ENCODE assay signal across 29 cellular contexts in the genomic region with DNA sequence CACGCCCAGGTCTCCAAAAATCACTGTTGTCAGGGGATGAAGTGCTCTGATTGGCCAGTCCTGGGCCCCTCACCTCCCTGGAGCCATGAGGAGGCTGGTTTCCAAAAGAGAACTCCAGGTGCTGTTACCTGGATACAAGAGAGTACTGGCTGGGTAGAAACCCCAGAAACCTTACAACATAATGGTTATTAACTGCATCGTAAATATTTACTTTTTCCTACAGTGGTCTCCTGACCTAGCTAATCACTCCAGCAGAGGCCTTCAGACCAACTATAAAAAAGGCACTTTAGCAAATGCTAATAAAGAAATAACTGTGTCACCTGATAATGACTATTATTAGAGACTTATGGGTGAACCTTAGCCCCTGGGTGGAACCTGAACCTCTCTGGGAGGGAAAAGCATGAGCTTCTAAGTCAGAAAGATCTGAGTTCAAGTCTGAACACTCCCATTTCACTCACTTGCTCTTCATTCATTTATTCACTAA. TPM values are rescaled to one million over a fixed set of nuclear protein-coding genes. Genes with fewer than 3 reads are reported as not detected.
A peak's percentile ranks its signal among the peaks of the same experiment; 100 is the strongest.
DNase-seq lines count a peak whose midpoint lies in the region; ATAC-seq, FAIRE-seq and TF ChIP-seq lines count a peak whose summit lies in the region.
"Had no signal": no experiment of that assay in that cellular context is flagged by ENCODE, and none has a peak within 500 bp of the region (broad histone marks: within the 10 kb centered on the region; RNA-seq: fewer than 3 reads in every experiment).

No MANE protein-coding gene starts in this region.

- no peaks in the 10 kb centered on the region for H3K36me3 Mint-ChIP-seq in naive thymus-derived CD8-positive, alpha-beta T cell

- peaks cover 0 to 3% of the 10 kb centered on the region in 2 donors for H3K27me3 ChIP-seq in breast epithelium
- H3K27me3 ChIP-seq: BLaER1, colonic mucosa, SJSA1 had no signal

- peak; percentile 8 for ATAC-seq in left lobe of liver
- ATAC-seq in naive thymus-derived CD8-positive, alpha-beta T cell, result no peak
- ATAC-seq: GM23338, PC-3 had no signal

- H3K4me3 Mint-ChIP-seq in naive thymus-derived CD8-positive, alpha-beta T cell, result no peak overlapping the region
- H3K4me3 Mint-ChIP-seq: endodermal cell, GM23338 had no signal

- DNase-seq in NCI-H510A treated with DMSO at 0.1 percent for 48 hours (lab: John Stamatoyannopoulos, UW), result peak; percentile 14
- no peak for DNase-seq in NCI-H510A (lab: John Stamatoyannopoulos, UW)
- peak; percentile 70 for DNase-seq in NCI-H2196 (lab: John Stamatoyannopoulos, UW; ENCODE audit: unreplicated experiment)
- no peak for DNase-seq in left lobe of liver (ENCODE audit: low spot score)
- no peak for DNase-seq in naive thymus-derived CD8-positive, alpha-beta T cell
- DNase-seq in breast epithelium (ENCODE audit: low spot score in 2 of 2), result no peak
- DNase-seq in stimulated activated CD4-positive, alpha-beta T cell treated with anti-CD3 and anti-CD28 coated beads, Interleukin-1b, Interleukin-23, amount 100 ng/mL, for 48 hours, result no peak
- DNase-seq in urothelium cell line (ENCODE audit: low spot score), result no peak
- DNase-seq: 8988T; activated CD4-positive, alpha-beta T cell treated with anti-CD3 and anti-CD28 coated beads, Interleukin-2, amount 50 U/mL, for 4 hours; activated gamma-delta T cell; colonic mucosa; endodermal cell; NCI-H187; NCI-H526 treated with DMSO at 0.1 percent for 48 hours; PC-3; stimulated activated CD4-positive, alpha-beta T cell treated with anti-CD3 and anti-CD28 coated beads, Interleukin-4, amount 100 ng/mL, for 1 hour had no signal

- no peaks in the 10 kb centered on the region for H3K4me1 ChIP-seq in breast epithelium

- peaks cover 5 to 16% (median 12%) of the 10 kb centered on the region in 4 donors for H3K4me1 Mint-ChIP-seq in naive thymus-derived CD8-positive, alpha-beta T cell

- FAIRE-seq in urothelium cell line (lab: Jason Lieb, UNC), result no peak
- FAIRE-seq: GM12892, GM19239 had no signal

- intact Hi-C loops in breast epithelium (cut with DNase I; ENCODE audit: low total_unique reads), result no loop called here

- no peaks in the 10 kb centered on the region for H3K9me3 Mint-ChIP-seq in naive thymus-derived CD8-positive, alpha-beta T cell
- H3K9me3 Mint-ChIP-seq: endodermal cell, GM23338 had no signal

- H3K27me3 Mint-ChIP-seq in naive thymus-derived CD8-positive, alpha-beta T cell, result peaks cover 0 to 2% (median 0%) of the 10 kb centered on the region in 5 donors

- H3K4me3 ChIP-seq in breast epithelium, result no peak overlapping the region
- H3K4me3 ChIP-seq: BLaER1, colonic mucosa, GM23338, SJSA1, skin epidermis had no signal

- H3K27ac Mint-ChIP-seq in naive thymus-derived CD8-positive, alpha-beta T cell, result no peak overlapping the region
- H3K27ac Mint-ChIP-seq: endodermal cell, GM23338 had no signal

- H3K27ac ChIP-seq in breast epithelium, result no peak overlapping the region
- H3K27ac ChIP-seq: BLaER1, colonic mucosa, SJSA1, skin epidermis had no signal

- TF ChIP-seq CTCF in breast epithelium (IDR thresholded peaks at IDR 0.05), result no peak

- POLR2A ChIA-PET in naive thymus-derived CD8-positive, alpha-beta T cell (lab: Charles Lee), result no interaction called here

- TF ChIP-seq POLR2A in breast epithelium (IDR thresholded peaks at IDR 0.05), result no peak

- H3K9me3 ChIP-seq in breast epithelium, result no peaks in the 10 kb centered on the region
- H3K9me3 ChIP-seq: BLaER1, colonic mucosa, SJSA1 had no signal

- no peaks in the 10 kb centered on the region for H3K36me3 ChIP-seq in breast epithelium
- H3K36me3 ChIP-seq: BLaER1, colonic mucosa, SJSA1 had no signal

RNA-seq across cellular contexts. Expression of a gene that starts 1.5 kb away (rescaled TPM):
- total RNA-seq in left lobe of liver (7.0 TPM), breast epithelium (not detected)
- total RNA-seq in naive thymus-derived CD8-positive, alpha-beta T cell, result not detected
- not detected for polyA plus RNA-seq in naive thymus-derived CD8-positive, alpha-beta T cell
- total RNA-seq: colonic mucosa; endodermal cell; glomerular endothelial cell; GM23338; MCF 10A; PC-3; posterior vena cava; T-helper 2 cell treated with Interferon-gamma antibody and Interleukin-4, amounts not matched to agents 100 ng/mL and 5 ng/mL, for 36 hours; urinary bladder had no signal
- polyA plus RNA-seq: GM23338, neural cell, urinary bladder had no signal

RNA-seq across cellular contexts. Expression of a gene that starts 31.9 kb away (rescaled TPM):
- total RNA-seq in left lobe of liver (29.6 TPM), breast epithelium (10 to 100 TPM in 2 of 3 donors, 1 to 10 TPM in 1; 8.5 to 30.2 (median 22.0) TPM)
- total RNA-seq in naive thymus-derived CD8-positive, alpha-beta T cell, result 1 to 10 TPM; 3.7 to 3.8 TPM
- 1 to 10 TPM in 1 of 3 donors, under 1 TPM in 2; 0.11 to 1.4 (median 0.37) TPM for polyA plus RNA-seq in naive thymus-derived CD8-positive, alpha-beta T cell

RNA-seq across cellular contexts. Expression of a gene that starts 59.4 kb away (rescaled TPM):
- total RNA-seq in left lobe of liver, result 5.6 TPM
- 1 to 10 TPM; 1.9 to 3.6 TPM for total RNA-seq in naive thymus-derived CD8-positive, alpha-beta T cell
- under 1 TPM in 1 of 3 donors, not detected in 2; 0.14 TPM for polyA plus RNA-seq in naive thymus-derived CD8-positive, alpha-beta T cell
- total RNA-seq in breast epithelium, result 1 to 10 TPM in 2 of 3 donors, under 1 TPM in 1; 0.96 to 5.3 (median 4.9) TPM

Comparison
In these comparisons a context has a peak if more than half of its experiments do, and no peak if none do; other contexts are left out.
1. DNase-seq: peak in NCI-H510A treated with DMSO at 0.1 percent for 48 hours (single experiment) and NCI-H2196 (single experiment); none in NCI-H510A (single experiment), left lobe of liver (single experiment), naive thymus-derived CD8-positive, alpha-beta T cell (0 of 10), breast epithelium (0 of 2), stimulated activated CD4-positive, alpha-beta T cell treated with anti-CD3 and anti-CD28 coated beads, Interleukin-1b, Interleukin-23, amount 100 ng/mL, for 48 hours (single experiment) and urothelium cell line (single experiment).